ENCODE assay signal across 16 cellular contexts in the genomic region with DNA sequence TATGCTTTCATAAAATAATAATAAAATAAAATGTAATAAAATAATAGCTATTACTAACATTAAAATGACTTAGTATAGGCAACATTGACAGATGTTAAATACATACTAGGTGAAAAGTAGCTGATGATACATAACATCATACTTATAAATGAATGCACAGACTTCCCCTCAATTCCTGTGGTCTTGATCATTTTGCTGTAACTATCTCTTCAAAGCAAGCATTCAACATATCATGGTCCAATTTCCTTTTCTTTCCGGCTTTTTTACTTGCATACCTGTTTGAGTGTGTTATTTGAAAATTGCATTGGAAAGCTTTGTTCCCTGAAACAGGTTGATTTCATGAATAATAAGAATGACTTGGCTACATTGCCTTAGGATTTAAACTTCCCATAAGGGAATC.
DNase-seq lines count a peak whose midpoint lies in the region; ATAC-seq, FAIRE-seq and TF ChIP-seq lines count a peak whose summit lies in the region.
"Had no signal": no experiment of that assay in that cellular context is flagged by ENCODE, and none has a peak within 500 bp of the region (broad histone marks: within the 10 kb centered on the region; RNA-seq: fewer than 3 reads in every experiment).

No MANE protein-coding gene starts in this region.

- H3K79me1 ChIP-seq in IMR-90 (ENCODE audit: low read depth in 1 of 2, low read length in 2 of 2) (no peaks in the 10 kb centered on the region), H1 (ENCODE audit: low read depth, low read length) (no peaks in the 10 kb centered on the region)

- no CpG with 5 or more reads among the region's 1 CpG for WGBS in IMR-90 (ENCODE audit: extremely low coverage in 2 of 2, insufficient read length in 1 of 2), 2 experiments
- WGBS in H1 (ENCODE audit: extremely low coverage in 1 of 2, insufficient coverage in 1 of 2, insufficient read length in 1 of 2, insufficient replicate concordance in 2 of 2, low coverage in 1 of 2, low lambda C conversion rate in 2 of 2, missing lambda C conversion rate in 1 of 2), 2 experiments, result 89% methylated on average over 1 of the region's 1 CpG; no CpG with 5 or more reads in 1 of the 2 experiments

- no peak overlapping the region for H2BK12ac ChIP-seq in H1 (ENCODE audit: low read depth, low read length)

- no peak for TF ChIP-seq POLR2A in IMR-90 (IDR thresholded peaks at IDR 0.05; ENCODE audit: low read depth, low read length)
- no peak for TF ChIP-seq POLR2A in H1 (IDR thresholded peaks at IDR 0.05; ENCODE audit: control extremely low read depth in 1 of 2, low read depth in 2 of 2, low read length in 2 of 2)

- in situ Hi-C loops in IMR-90 (cut with MboI; ENCODE audit: low sequenced_read_pairs), result no loop called here

- H3K18ac ChIP-seq in IMR-90 (ENCODE audit: low read depth, low read length) (peak overlapping the region; percentile 94; the same call in 1 of the 2 replicates), H1 (ENCODE audit: extremely low read depth, low read length) (no peak overlapping the region)

- H4K5ac ChIP-seq in IMR-90 (ENCODE audit: low read depth, low read length) (peak overlapping the region; percentile 86; the same call in 1 of the 2 replicates), H1 (ENCODE audit: insufficient read length, low read depth, low read length) (no peak overlapping the region)

- no peaks in the 10 kb centered on the region for H3K27me3 ChIP-seq in IMR-90 (ENCODE audit: control insufficient read depth, insufficient read depth, low read length)
- no peaks in the 10 kb centered on the region for H3K27me3 ChIP-seq in H1 (replicated peaks in 1 of 4; ENCODE audit: control insufficient read depth in 3 of 4, extremely low read depth in 1 of 4, insufficient read depth in 3 of 4, low read length in 3 of 4)
- H3K27me3 ChIP-seq: SJCRH30 had no signal

- H3K14ac ChIP-seq in IMR-90 (replicated peaks; ENCODE audit: low read depth, low read length), result peak overlapping the region; percentile 36
- no peak overlapping the region for H3K14ac ChIP-seq in H1 (ENCODE audit: insufficient read length)

- intact Hi-C loops in IMR-90 (cut with micrococcal nuclease), result loop anchor here (1.0 to 10.0 kb wide), 3 partner anchors 124 to 1282 kb away; no protein-coding TSS in a partner anchor

- H3K27me3 Mint-ChIP-seq in osteocyte (ENCODE audit: unreplicated experiment), result no peaks in the 10 kb centered on the region
- H3K27me3 Mint-ChIP-seq: CD4-positive, alpha-beta T cell had no signal

- H2BK5ac ChIP-seq in IMR-90 (ENCODE audit: low read depth, low read length, poor library complexity, severe bottlenecking) (peak overlapping the region; percentile 98), H1 (ENCODE audit: low read depth, low read length) (peak overlapping the region; percentile 1; the same call in 1 of the 2 replicates)

- H3K23me2 ChIP-seq in H1 (ENCODE audit: low read depth, low read length), result no peaks in the 10 kb centered on the region

- FAIRE-seq in H1 (lab: Jason Lieb, UNC), result no peak
- FAIRE-seq: A204.1 had no signal

- H3K36me3 Mint-ChIP-seq in osteocyte (ENCODE audit: unreplicated experiment), result peaks cover 2% of the 10 kb centered on the region

- dilution Hi-C loops in IMR-90 (cut with HindIII; ENCODE audit: low sequenced_read_pairs, unreplicated experiment), result no loop called here

- H3K27ac ChIP-seq in IMR-90 (ENCODE audit: insufficient read depth, low read length), result peak overlapping the region; percentile 41; the same call in 1 of the 2 replicates
- no peak overlapping the region for H3K27ac ChIP-seq in H1 (ENCODE audit: low read depth, low read length)
- H3K27ac ChIP-seq: KMS-11, SJCRH30 had no signal

- H3K4me3 Mint-ChIP-seq in osteocyte (ENCODE audit: unreplicated experiment), result no peak overlapping the region
- H3K4me3 Mint-ChIP-seq: CD4-positive, alpha-beta T cell had no signal

- peaks cover 16% of the 10 kb centered on the region for H3K4me1 ChIP-seq in IMR-90 (ENCODE audit: control insufficient read depth, insufficient read depth, low read length)
- H3K4me1 ChIP-seq in H1 (replicated peaks in 1 of 4; ENCODE audit: control insufficient read depth in 3 of 4, insufficient read depth in 4 of 4, low read length in 3 of 4), result peaks cover 0 to 17% (median 6%) of the 10 kb centered on the region in 4 experiments; a peak in 4 of 7 replicates

- H2AK9ac ChIP-seq in IMR-90 (replicated peaks; ENCODE audit: low read depth, low read length, poor library complexity), result no peak overlapping the region

- H3K79me2 ChIP-seq in H1 (ENCODE audit: control insufficient read depth in 1 of 2, insufficient read depth in 2 of 2, low read length in 2 of 2), result no peaks in the 10 kb centered on the region

- H4K8ac ChIP-seq in IMR-90 (ENCODE audit: low read depth in 2 of 2, low read length in 2 of 2) (peak overlapping the region; percentile 23 to 44; a peak in 2 of 4 replicates), H1 (ENCODE audit: extremely low read depth, insufficient read depth, low read length) (no peak overlapping the region)

- no peak for TF ChIP-seq RAD21 in IMR-90 (IDR thresholded peaks at IDR 0.05; ENCODE audit: low read length)
- TF ChIP-seq RAD21 in H1 (IDR thresholded peaks at IDR 0.05 in 1 of 2, conservative IDR thresholded peaks at IDR 0.05 in 1 of 2; ENCODE audit: low read depth in 2 of 2, low read length in 2 of 2), result no peak

- ATAC-seq in IMR-90 (ENCODE audit: low read depth) (no peak), GM19035 (IDR thresholded peaks at IDR 0.05; ENCODE audit: unreplicated experiment) (no peak)
- ATAC-seq: Panc1 had no signal

- CTCF ChIA-PET in IMR-90 (lab: Yijun Ruan, JAX) (interaction anchor here (0.5 to 1.1 kb wide), 3 partner anchors 9 to 534 kb away, joined by 3 read pairs; no protein-coding TSS in a partner anchor), H1 (lab: Charles Lee; ENCODE audit: partially characterized antibody) (interaction anchor here (0.7 to 1.4 kb wide), 3 partner anchors 14 to 49 kb away, joined by 3 to 5 read pairs (median 3); no protein-coding TSS in a partner anchor)

- no TSS peak for BruUV-seq in IMR-90 (replicated peaks; lab: Mats Ljungman, UMichigan)

- H3K4ac ChIP-seq in IMR-90 (ENCODE audit: low read depth, low read length), result peak overlapping the region; percentile 54; the same call in 1 of the 2 replicates
- H3K4ac ChIP-seq in H1 (replicated peaks; ENCODE audit: insufficient read length, low read depth, low read length), result no peak overlapping the region

- no peak overlapping the region for H3K9ac ChIP-seq in IMR-90 (ENCODE audit: low read depth, low read length)
- no peak overlapping the region for H3K9ac ChIP-seq in H1 (replicated peaks in 1 of 4; ENCODE audit: extremely low read depth in 1 of 4, low read depth in 3 of 4, low read length in 3 of 4)
- H3K9ac ChIP-seq: KMS-11 had no signal

- H3K23ac ChIP-seq in IMR-90 (ENCODE audit: low read depth, low read length) (peak overlapping the region; percentile 18; the same call in 1 of the 2 replicates), H1 (ENCODE audit: insufficient read length) (no peak overlapping the region)

- H2BK15ac ChIP-seq in IMR-90 (ENCODE audit: low read depth, low read length) (peak overlapping the region; percentile 69; the same call in 1 of the 3 replicates), H1 (ENCODE audit: low read length) (no peak overlapping the region)

- H3K56ac ChIP-seq in IMR-90 (ENCODE audit: extremely low read depth, insufficient read depth, low read length) (no peak overlapping the region), H1 (replicated peaks; ENCODE audit: insufficient read length, low read depth, low read length) (no peak overlapping the region)

- POLR2A ChIA-PET in IMR-90 (lab: Charles Lee; ENCODE audit: unreplicated experiment), result no interaction called here
- POLR2A ChIA-PET in H1 (lab: Charles Lee; ENCODE audit: partially characterized antibody), result interaction anchor here (1.8 kb wide), 1 partner anchor 13 kb away, joined by 6 read pairs; no protein-coding TSS in a partner anchor

- H4K20me1 ChIP-seq in IMR-90 (ENCODE audit: insufficient read depth, low read length) (no peaks in the 10 kb centered on the region), H1 (replicated peaks in 1 of 2; ENCODE audit: control insufficient read depth in 1 of 2, insufficient read depth in 2 of 2, low read length in 2 of 2) (no peaks in the 10 kb centered on the region)

- H3K36me3 ChIP-seq in IMR-90 (ENCODE audit: control insufficient read depth, insufficient read depth, low read length) (no peaks in the 10 kb centered on the region), H1 (ENCODE audit: control insufficient read depth in 2 of 4, insufficient read depth in 4 of 4, low read length in 3 of 4) (0 out of 8 replicates have a peak, but pooled peaks cover 0 to 3% (median 0%) of the 10 kb centered on the region in 4 experiments)
- H3K36me3 ChIP-seq: SJCRH30 had no signal

- H2AFZ ChIP-seq in IMR-90 (replicated peaks; ENCODE audit: low read length, poor library complexity), result no peak overlapping the region
- H2AFZ ChIP-seq in H1 (ENCODE audit: low read length), result no peak overlapping the region

- H3K4me2 ChIP-seq in IMR-90 (ENCODE audit: low read depth, low read length), result no peak overlapping the region
- H3K4me2 ChIP-seq in H1 (ENCODE audit: insufficient read depth in 1 of 2, low read depth in 2 of 2, low read length in 2 of 2), result peak overlapping the region in 1 of 2 experiments; percentile 51; a peak in 1 of 4 replicates
- H3K4me2 ChIP-seq: KMS-11 had no signal

- DNase-seq in EH (ENCODE audit: low read depth), result peak; percentile 19
- DNase-seq in IMR-90, result peak; percentile 15
- no peak for DNase-seq in H1 (ENCODE audit: low read depth in 1 of 2, low spot score in 2 of 2)
- DNase-seq in osteocyte (ENCODE audit: extremely low spot score, unreplicated experiment), result no peak
- DNase-seq in HPDE6-E6E7 (ENCODE audit: extremely low spot score), result no peak
- DNase-seq in DMS79 (lab: John Stamatoyannopoulos, UW), result no peak
- DNase-seq: Calu3; CD4-positive, alpha-beta T cell; DMS53; MV-4-11; NCI-H1694 treated with DMSO at 0.1 percent for 48 hours; SJCRH30 had no signal

- no peak overlapping the region for H2AK5ac ChIP-seq in IMR-90 (ENCODE audit: low read depth, low read length)
- H2AK5ac ChIP-seq in H1 (ENCODE audit: low read depth, low read length), result no peak overlapping the region

- H2BK120ac ChIP-seq in IMR-90 (ENCODE audit: low read depth, low read length) (peak overlapping the region; percentile 78), H1 (replicated peaks; ENCODE audit: low read depth, low read length) (no peak overlapping the region)

- TF ChIP-seq CTCF in IMR-90 (conservative IDR thresholded peaks at IDR 0.05; ENCODE audit: low read depth, low read length), result no peak
- TF ChIP-seq CTCF in H1 (IDR thresholded peaks at IDR 0.05; ENCODE audit: control extremely low read depth in 1 of 3, insufficient read depth in 1 of 3, low read depth in 1 of 3, low read length in 3 of 3), result no peak
- TF ChIP-seq CTCF in osteocyte (IDR thresholded peaks at IDR 0.05), result no peak

- peaks cover 4% of the 10 kb centered on the region; the same call in 1 of the 2 replicates for H3K9me1 ChIP-seq in IMR-90 (ENCODE audit: insufficient read depth, low read length)

- H3K27ac Mint-ChIP-seq in osteocyte (ENCODE audit: unreplicated experiment), result peak overlapping the region; percentile 71
- H3K27ac Mint-ChIP-seq: CD4-positive, alpha-beta T cell had no signal

- H3K9me3 ChIP-seq in IMR-90 (ENCODE audit: control insufficient read depth, insufficient read depth, low read length), result no peaks in the 10 kb centered on the region
- H3K9me3 ChIP-seq in H1 (ENCODE audit: insufficient read depth in 2 of 2, low read depth in 1 of 2, low read length in 1 of 2), result 0 out of 4 replicates have a peak, but pooled peaks cover 0 to 5% of the 10 kb centered on the region in 2 experiments
- H3K9me3 ChIP-seq: SJCRH30 had no signal

- peaks cover 7% of the 10 kb centered on the region for H3K9me3 Mint-ChIP-seq in osteocyte (ENCODE audit: unreplicated experiment)
- H3K9me3 Mint-ChIP-seq: CD4-positive, alpha-beta T cell had no signal

- H4K91ac ChIP-seq in IMR-90 (ENCODE audit: insufficient read depth, low read depth, low read length), result 0 out of 2 replicates have a peak overlapping the region, but pooled peaks have one; percentile 29
- H4K91ac ChIP-seq in H1 (replicated peaks; ENCODE audit: insufficient read length, low read length), result no peak overlapping the region

- H2BK20ac ChIP-seq in IMR-90 (ENCODE audit: low read depth, low read length) (peak overlapping the region; percentile 94), H1 (ENCODE audit: low read length) (no peak overlapping the region)

- no peak for TF ChIP-seq EP300 in H1 (IDR thresholded peaks at IDR 0.05; ENCODE audit: borderline replicate concordance in 1 of 2, low read depth in 2 of 2, low read length in 2 of 2)

- peaks cover 73% of the 10 kb centered on the region for H3K4me1 Mint-ChIP-seq in osteocyte (ENCODE audit: unreplicated experiment)

- no peak overlapping the region for H3K4me3 ChIP-seq in IMR-90 (ENCODE audit: insufficient read depth, low read depth, low read length)
- no peak overlapping the region for H3K4me3 ChIP-seq in H1 (ENCODE audit: extremely low read depth in 1 of 4, insufficient read depth in 2 of 4, low read depth in 3 of 4, low read length in 4 of 4)
- H3K4me3 ChIP-seq: SJCRH30 had no signal

Comparison
In these comparisons a context has a peak if more than half of its experiments do, and no peak if none do; other contexts are left out.
1. DNase-seq: peak in EH (single experiment) and IMR-90 (single experiment); none in H1 (0 of 2), osteocyte (single experiment), HPDE6-E6E7 (single experiment) and DMS79 (single experiment).